ENCODE assay signal across 9 cellular contexts in genomic region chr10:3811331-3811870, GRCh38. TPM values are rescaled to one million over a fixed set of nuclear protein-coding genes. Genes with fewer than 3 reads are reported as not detected.
DNase-seq lines count a peak whose midpoint lies in the region; ATAC-seq, FAIRE-seq and TF ChIP-seq lines count a peak whose summit lies in the region.
"Had no signal": no experiment of that assay in that cellular context is flagged by ENCODE, and none has a peak within 500 bp of the region (broad histone marks: within the 10 kb centered on the region; RNA-seq: fewer than 3 reads in every experiment).

No MANE protein-coding gene starts in this region.

- TF ChIP-seq POLR2A in GM12892 (IDR thresholded peaks at IDR 0.05; ENCODE audit: low read depth, low read length): no peak

- H3K4me1 Mint-ChIP-seq in stimulated activated memory B cell treated with anti-CD40 and anti-IgM and Interleukin-4, amounts not matched to agents 10 μg/mL and 1 μg/mL and 100 μg/mL, for 72 hours: peaks cover 56% of the 10 kb centered on the region

- FAIRE-seq in GM12892 (lab: Jason Lieb, UNC): peak; percentile 74
- FAIRE-seq: TTC549 had no signal

- H3K27ac Mint-ChIP-seq in activated naive CD4-positive, alpha-beta T cell treated with anti-CD3 and anti-CD28 coated beads, Interleukin-2, amount 50 U/mL, for 72 hours: peak overlapping the region in 1 of 2 donors; percentile 100
- peak overlapping the region; percentile 14 for H3K27ac Mint-ChIP-seq in stimulated activated memory B cell treated with anti-CD40 and anti-IgM and Interleukin-4, amounts not matched to agents 10 μg/mL and 1 μg/mL and 100 μg/mL, for 72 hours

- DNase-seq in GM12892 (ENCODE audit: insufficient read length): peak; percentile 30
- peak; percentile 70 for DNase-seq in HCEC 1CT
- peak; percentile 70 for DNase-seq in NAMALWA (ENCODE audit: low spot score)
- DNase-seq in activated naive CD4-positive, alpha-beta T cell treated with anti-CD3 and anti-CD28 coated beads, Interleukin-2, amount 50 U/mL, for 72 hours (ENCODE audit: low spot score in 2 of 2): peak; percentile 58 to 75
- peak; percentile 39 for DNase-seq in hepatic stellate cell (ENCODE audit: low spot score)
- no peak for DNase-seq in D341Med (ENCODE audit: low spot score)
- no peak for DNase-seq in effector CD8-positive, alpha-beta T cell (lab: John Stamatoyannopoulos, UW)

- H3K27me3 Mint-ChIP-seq in stimulated activated memory B cell treated with anti-CD40 and anti-IgM and Interleukin-4, amounts not matched to agents 10 μg/mL and 1 μg/mL and 100 μg/mL, for 72 hours: no peaks in the 10 kb centered on the region

- peak; percentile 58 to 62 for ATAC-seq in activated naive CD4-positive, alpha-beta T cell treated with anti-CD3 and anti-CD28 coated beads, Interleukin-2, amount 50 U/mL, for 72 hours
- peak; percentile 94 for ATAC-seq in stimulated activated memory B cell treated with anti-CD40 and anti-IgM and Interleukin-4, amounts not matched to agents 10 μg/mL and 1 μg/mL and 100 μg/mL, for 72 hours

- peaks cover 0 to 6% of the 10 kb centered on the region in 2 donors for H3K36me3 Mint-ChIP-seq in activated naive CD4-positive, alpha-beta T cell treated with anti-CD3 and anti-CD28 coated beads, Interleukin-2, amount 50 U/mL, for 72 hours
- H3K36me3 Mint-ChIP-seq in stimulated activated memory B cell treated with anti-CD40 and anti-IgM and Interleukin-4, amounts not matched to agents 10 μg/mL and 1 μg/mL and 100 μg/mL, for 72 hours: no peaks in the 10 kb centered on the region

- peak overlapping the region; percentile 69 for H3K4me3 Mint-ChIP-seq in stimulated activated memory B cell treated with anti-CD40 and anti-IgM and Interleukin-4, amounts not matched to agents 10 μg/mL and 1 μg/mL and 100 μg/mL, for 72 hours

- no peaks in the 10 kb centered on the region for H3K9me3 Mint-ChIP-seq in activated naive CD4-positive, alpha-beta T cell treated with anti-CD3 and anti-CD28 coated beads, Interleukin-2, amount 50 U/mL, for 72 hours
- no peaks in the 10 kb centered on the region for H3K9me3 Mint-ChIP-seq in stimulated activated memory B cell treated with anti-CD40 and anti-IgM and Interleukin-4, amounts not matched to agents 10 μg/mL and 1 μg/mL and 100 μg/mL, for 72 hours

RNA-seq across cellular contexts. Expression of gene KLF6, which starts 26.4 kb away (rescaled TPM):
- polyA plus RNA-seq in GM12892 (2012; ENCODE audit: missing spikeins): 43.8 TPM
- total RNA-seq in activated naive CD4-positive, alpha-beta T cell treated with anti-CD3 and anti-CD28 coated beads, Interleukin-2, amount 50 U/mL, for 72 hours: 100 to 1,000 TPM in 1 of 2 donors, 10 to 100 TPM in 1; 85.2 to 126 TPM

Comparison
In these comparisons a context has a peak if more than half of its experiments do, and no peak if none do; other contexts are left out.
1. DNase-seq: peak in GM12892 (single experiment), HCEC 1CT (single experiment), NAMALWA (single experiment), activated naive CD4-positive, alpha-beta T cell treated with anti-CD3 and anti-CD28 coated beads, Interleukin-2, amount 50 U/mL, for 72 hours (2 of 2) and hepatic stellate cell (single experiment); none in D341Med (single experiment) and effector CD8-positive, alpha-beta T cell (single experiment).